13 cellular contexts compared by ENCODE assay signal in the genomic region with DNA sequence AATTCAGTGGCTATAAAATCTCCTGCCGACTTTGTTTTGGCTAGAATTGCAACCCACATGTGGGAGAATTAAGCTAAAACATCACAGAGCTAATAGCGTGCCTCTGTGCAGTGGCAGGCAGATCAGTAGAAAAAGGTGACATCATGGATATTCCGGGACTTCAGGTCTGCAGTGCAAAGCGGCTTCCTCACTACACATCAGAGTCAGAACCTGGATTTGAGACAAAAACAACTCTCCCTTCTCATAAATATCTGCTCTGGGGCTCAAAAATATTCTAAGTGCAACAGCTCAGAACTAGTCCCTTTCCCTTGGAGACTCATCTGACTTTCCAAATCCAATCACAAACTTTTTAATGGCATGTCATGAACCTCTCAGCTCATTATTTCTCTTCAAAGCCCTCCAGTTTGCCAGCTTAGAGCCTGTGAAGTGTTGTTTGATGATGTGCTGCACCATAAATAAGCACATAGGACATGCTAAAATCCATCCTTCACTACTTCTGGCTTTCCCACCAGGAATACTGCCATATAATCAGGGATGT.
DNase-seq lines count a peak whose midpoint lies in the region; ATAC-seq lines count a peak whose summit lies in the region.
"Had no signal": no experiment of that assay in that cellular context is flagged by ENCODE, and none has a peak within 500 bp of the region (broad histone marks: within the 10 kb centered on the region; RNA-seq: fewer than 3 reads in every experiment).

No MANE protein-coding gene starts in this region.

- H3K4me1 ChIP-seq in endocrine pancreas (ENCODE audit: control insufficient read depth, insufficient read depth, low read length): peaks cover 6% of the 10 kb centered on the region

- H3K9ac ChIP-seq in endocrine pancreas (ENCODE audit: control insufficient read depth, insufficient read depth, low read length): no peak overlapping the region

- H3K4me3 ChIP-seq in MG63 (no peak overlapping the region), endocrine pancreas (ENCODE audit: control insufficient read depth, insufficient read depth, low read length) (peak overlapping the region; percentile 33)
- H3K4me3 ChIP-seq: lower lobe of right lung, PC-9 had no signal

- H3K9me3 ChIP-seq in MG63 (peaks cover 3% of the 10 kb centered on the region; the same call in 1 of the 2 replicates), endocrine pancreas (ENCODE audit: control insufficient read depth, low read length) (no peaks in the 10 kb centered on the region)
- H3K9me3 ChIP-seq: lower lobe of right lung had no signal

- DNase-seq in MG63 (peak; percentile 30), left kidney (ENCODE audit: low read depth, low spot score) (peak; percentile 66), stromal cell of bone marrow (ENCODE audit: low read depth) (peak; percentile 70), SHP77 treated with DMSO at 0.1 percent for 48 hours (lab: John Stamatoyannopoulos, UW) (no peak), NCI-H510A (lab: John Stamatoyannopoulos, UW) (no peak), NCI-H226 (no peak)
- DNase-seq: CD8-positive, alpha-beta memory T cell; lower lobe of right lung; NCI-H2081; PC-9; T-helper 9 cell had no signal

- ATAC-seq in GM19397 (IDR thresholded peaks at IDR 0.05; ENCODE audit: unreplicated experiment): no peak

- no peaks in the 10 kb centered on the region for H3K36me3 ChIP-seq in MG63
- H3K36me3 ChIP-seq in endocrine pancreas (ENCODE audit: control insufficient read depth, insufficient read depth, low read length): no peaks in the 10 kb centered on the region
- H3K36me3 ChIP-seq: lower lobe of right lung had no signal

- no peaks in the 10 kb centered on the region for H3K27me3 ChIP-seq in MG63
- H3K27me3 ChIP-seq in endocrine pancreas (ENCODE audit: control insufficient read depth, insufficient read depth, low read length): no peaks in the 10 kb centered on the region

Comparison
In these comparisons a context has a peak if more than half of its experiments do, and no peak if none do; other contexts are left out.
1. DNase-seq: peak in MG63 (single experiment), left kidney (single experiment) and stromal cell of bone marrow (single experiment); none in SHP77 treated with DMSO at 0.1 percent for 48 hours (single experiment), NCI-H510A (single experiment) and NCI-H226 (single experiment).